Comparison of ENCODE assay signal across 11 cellular contexts in the genomic region with DNA sequence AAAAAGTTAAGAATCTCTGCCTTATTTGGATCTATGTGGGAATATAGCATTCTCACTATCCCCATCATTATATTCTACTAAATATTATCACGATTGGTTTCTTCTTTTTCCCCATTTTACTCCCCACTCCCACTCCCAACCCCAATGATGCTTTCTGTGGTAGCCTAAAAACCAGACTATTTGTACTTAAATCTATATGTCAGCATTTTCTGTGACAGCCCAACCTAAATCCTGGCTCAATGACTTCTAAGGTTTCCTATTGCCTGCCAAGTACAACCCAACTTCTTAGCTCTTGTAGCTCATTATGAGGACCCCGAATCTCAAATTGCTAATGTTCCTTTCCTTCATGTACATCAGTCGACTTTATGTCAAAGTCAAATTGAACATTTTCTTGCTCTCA.
"Had no signal": no experiment of that assay in that cellular context is flagged by ENCODE, and none has a peak within 500 bp of the region (broad histone marks: within the 10 kb centered on the region; RNA-seq: fewer than 3 reads in every experiment).

No MANE protein-coding gene starts in this region.

- H3K4me3 ChIP-seq: GM23248, GM23338, HAP-1 had no signal

- H3K9me3 ChIP-seq: HAP-1 had no signal

- DNase-seq: GM23248, GOT3, H7, H9, HCEC 1CT, HFFc6 had no signal

- H3K9ac ChIP-seq: GM23248 had no signal

- H3K4me1 ChIP-seq: HAP-1 had no signal

- H2AFZ ChIP-seq: GM23248, GM23338 had no signal

- H3K36me3 ChIP-seq: HAP-1 had no signal

- ATAC-seq: GM23338, HCT116 had no signal

- H3K27ac ChIP-seq: GM23248 had no signal

- FAIRE-seq: H1, H54 had no signal

- H3K4me2 ChIP-seq: GM23338 had no signal
